15 cellular contexts compared by ENCODE assay signal in the genomic region with DNA sequence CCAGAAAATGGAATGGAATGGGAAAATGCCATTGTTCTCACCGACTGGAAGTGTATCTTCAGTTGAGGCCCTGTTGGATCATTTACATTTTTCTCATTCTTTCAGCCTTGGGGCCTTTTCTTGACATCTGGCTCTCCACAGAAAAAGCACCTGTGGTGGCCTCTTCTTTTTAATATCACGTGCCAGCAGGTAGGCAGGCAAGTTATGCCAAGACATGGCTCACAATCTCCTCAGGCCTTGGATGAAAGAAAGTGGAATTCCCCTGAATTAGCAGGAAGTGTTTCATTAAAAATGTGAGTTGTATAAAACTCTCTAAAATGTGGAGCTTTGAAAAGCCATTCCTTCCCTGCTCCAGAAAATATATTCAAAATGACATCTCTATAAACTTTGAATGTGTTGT.
DNase-seq lines count a peak whose midpoint lies in the region; ATAC-seq and TF ChIP-seq lines count a peak whose summit lies in the region.
"Had no signal": no experiment of that assay in that cellular context is flagged by ENCODE, and none has a peak within 500 bp of the region (broad histone marks: within the 10 kb centered on the region; RNA-seq: fewer than 3 reads in every experiment).

No MANE protein-coding gene starts in this region.

- H2AK5ac ChIP-seq in H9 (ENCODE audit: insufficient read length, low read length) = no peak overlapping the region
- H2AK5ac ChIP-seq in neuronal stem cell (ENCODE audit: low read depth, low read length) = no peak overlapping the region

- H3T11ph ChIP-seq in H9 (ENCODE audit: low read length) = no peak overlapping the region

- H3K14ac ChIP-seq in H9 (ENCODE audit: insufficient read depth, low read length) (no peak overlapping the region), neuronal stem cell (ENCODE audit: low read length) (no peak overlapping the region)

- H2BK20ac ChIP-seq in H9 (ENCODE audit: low read depth, low read length, poor library complexity, severe bottlenecking) = no peak overlapping the region

- H3K27ac Mint-ChIP-seq in H9 = peak overlapping the region; percentile 31 to 63 (median 61); a peak in 2 of 7 replicates
- H3K27ac Mint-ChIP-seq: CD14-positive monocyte; CD8-positive, alpha-beta T cell had no signal

- no peak overlapping the region for H3K56ac ChIP-seq in H9 (ENCODE audit: insufficient read length, low read depth, low read length)

- H4K8ac ChIP-seq in H9 (replicated peaks; ENCODE audit: insufficient read length, low read depth, low read length) (no peak overlapping the region), neuronal stem cell (ENCODE audit: low read depth, low read length) (no peak overlapping the region)

- H2BK120ac ChIP-seq in H9 (ENCODE audit: low read depth, low read length, poor library complexity, severe bottlenecking) (no peak overlapping the region), neuronal stem cell (ENCODE audit: low read depth, low read length) (no peak overlapping the region)

- H2AFZ ChIP-seq in H9 (ENCODE audit: low read length) = no peak overlapping the region
- H2AFZ ChIP-seq in neuronal stem cell (ENCODE audit: low read length) = peak overlapping the region; percentile 6
- H2AFZ ChIP-seq: GM23248 had no signal

- H3K4me1 Mint-ChIP-seq in H9 = peaks cover 32 to 46% of the 10 kb centered on the region in 2 experiments
- H3K4me1 Mint-ChIP-seq: CD14-positive monocyte had no signal

- H3K4me1 ChIP-seq in H9 (ENCODE audit: insufficient read depth, low read length) (peaks cover 20% of the 10 kb centered on the region), foreskin keratinocyte (peaks cover 20% of the 10 kb centered on the region), neuronal stem cell (ENCODE audit: control insufficient read depth in 2 of 2, insufficient read depth in 1 of 2, low read depth in 1 of 2, low read length in 2 of 2) (no peaks in the 10 kb centered on the region)

- H3K27me3 ChIP-seq in H9 (ENCODE audit: insufficient read depth, low read length) (no peaks in the 10 kb centered on the region), foreskin keratinocyte (no peaks in the 10 kb centered on the region), neuronal stem cell (ENCODE audit: control insufficient read depth in 3 of 3, insufficient read depth in 3 of 3, low read depth in 1 of 3, low read length in 3 of 3) (no peaks in the 10 kb centered on the region)

- no peak overlapping the region for H2BK5ac ChIP-seq in H9 (ENCODE audit: insufficient read length, low read length)
- no peak overlapping the region for H2BK5ac ChIP-seq in neuronal stem cell (ENCODE audit: low read length)

- no peak overlapping the region for H4K91ac ChIP-seq in H9 (ENCODE audit: insufficient read length, low read depth, low read length)
- no peak overlapping the region for H4K91ac ChIP-seq in neuronal stem cell (ENCODE audit: low read depth, low read length, poor library complexity)

- no peaks in the 10 kb centered on the region for H3K23me2 ChIP-seq in H9 (ENCODE audit: insufficient read length, low read depth, low read length, poor library complexity, severe bottlenecking)

- H3K18ac ChIP-seq in H9 (ENCODE audit: insufficient read length, low read depth, low read length) = no peak overlapping the region
- H3K18ac ChIP-seq in neuronal stem cell (ENCODE audit: low read length) = no peak overlapping the region

- H3K4me3 Mint-ChIP-seq in H9 = no peak overlapping the region
- H3K4me3 Mint-ChIP-seq: CD14-positive monocyte; CD8-positive, alpha-beta T cell had no signal

- H3K79me2 ChIP-seq in H9 (ENCODE audit: insufficient read depth, low read length) = no peaks in the 10 kb centered on the region; the same call in 1 of the 2 replicates

- H3K9ac ChIP-seq in H9 (ENCODE audit: extremely low read depth, insufficient read length, low read length) (no peak overlapping the region), neuronal stem cell (ENCODE audit: low read depth, low read length, poor library complexity) (no peak overlapping the region)
- H3K9ac ChIP-seq: GM23248 had no signal

- H3K4me2 ChIP-seq in H9 (ENCODE audit: insufficient read depth, insufficient read length, low read length) = no peak overlapping the region
- H3K4me2 ChIP-seq in neuronal stem cell (ENCODE audit: insufficient read depth, low read length, poor library complexity, severe bottlenecking) = no peak overlapping the region
- H3K4me2 ChIP-seq: A549 had no signal

- no peak overlapping the region for H4K5ac ChIP-seq in H9 (ENCODE audit: insufficient read length, low read depth, low read length)

- H3K36me3 Mint-ChIP-seq in H9 (ENCODE audit: insufficient read depth in 1 of 3, low read depth in 3 of 3) = peaks cover 10 to 21% (median 20%) of the 10 kb centered on the region in 3 experiments; a peak in 6 of 7 replicates
- H3K36me3 Mint-ChIP-seq: CD14-positive monocyte; CD8-positive, alpha-beta T cell had no signal

- H2BK12ac ChIP-seq in H9 (ENCODE audit: insufficient read length, low read depth, low read length) = no peak overlapping the region
- H2BK12ac ChIP-seq in neuronal stem cell (ENCODE audit: low read length) = no peak overlapping the region

- H3K27me3 Mint-ChIP-seq in H9 (ENCODE audit: low read depth) = no peaks in the 10 kb centered on the region; the same call in 1 of the 2 replicates

- no CpG with 5 or more reads among the region's 2 CpGs for WGBS in H9 (ENCODE audit: extremely low coverage, insufficient read length, low lambda C conversion rate)
- no CpG with 5 or more reads among the region's 2 CpGs for WGBS in neuronal stem cell (ENCODE audit: extremely low coverage in 2 of 2, insufficient read length in 2 of 2, insufficient replicate concordance in 1 of 2), 2 donors

- H2BK15ac ChIP-seq in H9 (ENCODE audit: low read depth, low read length) (no peak overlapping the region), neuronal stem cell (ENCODE audit: low read length) (no peak overlapping the region)

- H3K79me1 ChIP-seq in H9 (ENCODE audit: insufficient read depth, low read depth, low read length, poor library complexity, severe bottlenecking) = peaks cover 3% of the 10 kb centered on the region
- no peaks in the 10 kb centered on the region for H3K79me1 ChIP-seq in neuronal stem cell (ENCODE audit: low read depth, low read length)

- H3K27ac ChIP-seq in H9 (ENCODE audit: insufficient read length, low read depth, low read length) (no peak overlapping the region), foreskin keratinocyte (no peak overlapping the region), neuronal stem cell (replicated peaks; ENCODE audit: low read length) (no peak overlapping the region)
- H3K27ac ChIP-seq: A549, GM23248 had no signal

- TF ChIP-seq CTCF in H9 (conservative IDR thresholded peaks at IDR 0.05) = no peak
- no peak for TF ChIP-seq CTCF in foreskin keratinocyte (conservative IDR thresholded peaks at IDR 0.05)

- no peaks in the 10 kb centered on the region for H4K20me1 ChIP-seq in H9 (ENCODE audit: control insufficient read depth, insufficient read depth, insufficient read length)

- H3K23ac ChIP-seq in H9 (ENCODE audit: insufficient read length, low read depth, low read length) (no peak overlapping the region), neuronal stem cell (ENCODE audit: low read depth, low read length, poor library complexity) (no peak overlapping the region)

- H3K36me3 ChIP-seq in neuronal stem cell (replicated peaks in 1 of 2; ENCODE audit: control insufficient read depth in 2 of 2, insufficient read depth in 2 of 2, low read length in 2 of 2) = no peaks in the 10 kb centered on the region

- DNase-seq in H9 (no peak), foreskin keratinocyte (peak; percentile 51 to 65), neuronal stem cell (ENCODE audit: low spot score) (no peak), mesenteric fat pad (ENCODE audit: low spot score) (no peak), DMS153 treated with DMSO at 0.1 percent for 48 hours (lab: John Stamatoyannopoulos, UW; ENCODE audit: unreplicated experiment) (no peak), epidermal melanocyte (ENCODE audit: insufficient read length, low spot score) (no peak)
- DNase-seq: CD8-positive, alpha-beta T cell; COR-L47; DMS 273 treated with DMSO at 0.1 percent for 48 hours; DMS79 treated with DMSO at 0.1 percent for 48 hours; EL; GM23248; IMR-90 had no signal

- ATAC-seq in foreskin keratinocyte = peak; percentile 63
- ATAC-seq: A549; CD8-positive, alpha-beta T cell had no signal

- no peak overlapping the region for H3K4me3 ChIP-seq in neuronal stem cell (ENCODE audit: low read length in 2 of 2)
- H3K4me3 ChIP-seq: A549, GM23248 had no signal

- H3K4ac ChIP-seq in H9 (ENCODE audit: low read depth, low read length) (no peak overlapping the region), neuronal stem cell (ENCODE audit: low read length) (no peak overlapping the region)

- no peaks in the 10 kb centered on the region for H3K9me3 Mint-ChIP-seq in H9
- H3K9me3 Mint-ChIP-seq: CD8-positive, alpha-beta T cell had no signal

- H3K9me3 ChIP-seq in H9 (ENCODE audit: control insufficient read depth, low read depth, low read length) = no peaks in the 10 kb centered on the region
- peaks cover 0 to 1% of the 10 kb centered on the region in 2 donors for H3K9me3 ChIP-seq in neuronal stem cell (replicated peaks in 1 of 2; ENCODE audit: control insufficient read depth in 2 of 2, insufficient read depth in 1 of 2, low read depth in 1 of 2, low read length in 2 of 2)
- H3K9me3 ChIP-seq: A549 had no signal

Comparison
In these comparisons a context has a peak if more than half of its experiments do, and no peak if none do; other contexts are left out.
1. DNase-seq: peak in foreskin keratinocyte (2 of 2); none in H9 (single experiment), neuronal stem cell (single experiment), mesenteric fat pad (single experiment), DMS153 treated with DMSO at 0.1 percent for 48 hours (single experiment) and epidermal melanocyte (single experiment).